ENCODE assay signal across 8 cellular contexts in genomic region chr10:116742367-116743265, GRCh38. TPM values are rescaled to one million over a fixed set of nuclear protein-coding genes. Genes with fewer than 3 reads are reported as not detected.
DNase-seq lines count a peak whose midpoint lies in the region; ATAC-seq and TF ChIP-seq lines count a peak whose summit lies in the region.

TSS of gene HSPA12A (minus strand) at chr10:116742566. CDS start at chr10:116742469, 97 bp downstream.

- H3K4me2 ChIP-seq in osteoblast (ENCODE audit: insufficient read depth, low read length) = peak within 1 kb of the TSS; percentile 84

- TF ChIP-seq POLR2A in adrenal gland (IDR thresholded peaks at IDR 0.05) (peak; percentile 81 to 90), heart left ventricle (IDR thresholded peaks at IDR 0.05) (peak; percentile 66 to 92)

- peak within 1 kb of the TSS; percentile 72 for H3K4me3 ChIP-seq in RWPE2 (ENCODE audit: severe bottlenecking)
- peak within 1 kb of the TSS in 3 of 4 donors; percentile 66 to 94 (median 70) for H3K4me3 ChIP-seq in adrenal gland
- H3K4me3 ChIP-seq in heart left ventricle = peak within 1 kb of the TSS; percentile 65 to 93 (median 82)
- H3K4me3 ChIP-seq in osteoblast (ENCODE audit: insufficient read depth, low read length) = peak within 1 kb of the TSS; percentile 84

- H3K27me3 ChIP-seq in RWPE2 (ENCODE audit: insufficient read depth, poor library complexity, severe bottlenecking) (no peaks in the 10 kb centered on the region), adrenal gland (no peaks in the 10 kb centered on the region), heart left ventricle (peaks cover 0 to 49% (median 2%) of the 10 kb centered on the region in 9 donors), osteoblast (ENCODE audit: insufficient read depth, low read length) (no peaks in the 10 kb centered on the region)

- TF ChIP-seq CTCF in RWPE2 (IDR thresholded peaks at IDR 0.05; ENCODE audit: poor library complexity, severe bottlenecking) (no peak), adrenal gland (IDR thresholded peaks at IDR 0.05) (peak in 2 of 6 experiments; percentile 3 to 28), heart left ventricle (IDR thresholded peaks at IDR 0.05) (peak in 1 of 12 donors; percentile 4), osteoblast (IDR thresholded peaks at IDR 0.05; ENCODE audit: extremely low read depth, low read depth, low read length) (no peak)

- H3K4me1 ChIP-seq in RWPE2 (ENCODE audit: insufficient read depth, poor library complexity, severe bottlenecking) (peaks cover 2% of the 10 kb centered on the region), adrenal gland (replicated peaks in 1 of 2) (peaks cover 17 to 26% of the 10 kb centered on the region in 2 donors), heart left ventricle (peaks cover 0 to 24% (median 11%) of the 10 kb centered on the region in 12 donors), osteoblast (ENCODE audit: insufficient read depth, low read length) (peaks cover 6% of the 10 kb centered on the region)

- intact Hi-C loops in adrenal gland (cut with DNase I) = no loop called here
- intact Hi-C loops in heart left ventricle (cut with DNase I) = loop anchor here in 7 of 10 donors (2.0 to 5.0 kb wide), 5 partner anchors 45 to 60 kb away; no protein-coding TSS in a partner anchor

- peaks cover 18% of the 10 kb centered on the region for H4K20me1 ChIP-seq in osteoblast (ENCODE audit: insufficient read depth, low read length)

- ATAC-seq in GM19324 (IDR thresholded peaks at IDR 0.05; ENCODE audit: low FRiP score, unreplicated experiment) (peak; percentile 94), HG03354 (IDR thresholded peaks at IDR 0.05; ENCODE audit: poor library complexity, severe bottlenecking, unreplicated experiment) (peak; percentile 94), RWPE2 (ENCODE audit: low read depth) (peak; percentile 85), heart left ventricle (peak; percentile 87 to 96 (median 92))

- peak within 1 kb of the TSS; percentile 80 for H2AFZ ChIP-seq in osteoblast (ENCODE audit: low read length)

- 0% methylated on average over 5 to 114 of the region's 114 CpGs for WGBS in adrenal gland, 4 donors
- 0 to 1% (median 0%) methylated on average over 48 to 114 of the region's 114 CpGs for WGBS in heart left ventricle, 4 donors

- H3K36me3 ChIP-seq in RWPE2 (ENCODE audit: low read depth) = no peaks in the 10 kb centered on the region
- H3K36me3 ChIP-seq in adrenal gland (replicated peaks in 1 of 2) = no peaks in the 10 kb centered on the region
- no peaks in the 10 kb centered on the region for H3K36me3 ChIP-seq in heart left ventricle
- peaks cover 5% of the 10 kb centered on the region for H3K36me3 ChIP-seq in osteoblast (ENCODE audit: insufficient read depth, low read length)

- H3K9me3 ChIP-seq in RWPE2 (ENCODE audit: severe bottlenecking) (no peaks in the 10 kb centered on the region), adrenal gland (replicated peaks in 1 of 3) (no peaks in the 10 kb centered on the region), heart left ventricle (no peaks in the 10 kb centered on the region), osteoblast (ENCODE audit: low read depth, low read length) (no peaks in the 10 kb centered on the region)

- peak; percentile 77 for DNase-seq in CD1c-positive myeloid dendritic cell (ENCODE audit: extremely low spot score)
- DNase-seq in RWPE2 (ENCODE audit: low spot score) = peak; percentile 82
- DNase-seq in adrenal gland = peak; percentile 80 to 90 (median 82)
- DNase-seq in heart left ventricle = peak; percentile 82 to 86 (median 84)
- DNase-seq in osteoblast (ENCODE audit: insufficient read length, low spot score, missing footprints) = peak; percentile 100
- DNase-seq in ureter (ENCODE audit: low spot score) = peak; percentile 65

- peaks cover 41% of the 10 kb centered on the region for H3K79me2 ChIP-seq in osteoblast (ENCODE audit: insufficient read depth, low read length)

- peak within 1 kb of the TSS; percentile 51 for H3K27ac ChIP-seq in RWPE2 (ENCODE audit: poor library complexity, severe bottlenecking)
- H3K27ac ChIP-seq in adrenal gland = peak within 1 kb of the TSS; percentile 89 to 99 (median 97)
- H3K27ac ChIP-seq in heart left ventricle = peak within 1 kb of the TSS; percentile 85 to 97 (median 93)
- H3K27ac ChIP-seq in osteoblast (ENCODE audit: low read depth, low read length) = peak within 1 kb of the TSS; percentile 60

RNA-seq across cellular contexts. Expression of gene HSPA12A, which starts in this region (rescaled TPM):
- total RNA-seq in adrenal gland (10 to 100 TPM; 28.9 to 61.3 (median 49.6) TPM), heart left ventricle (10 to 100 TPM; 11.0 to 17.0 (median 13.8) TPM), osteoblast (10.0 and 10.9 TPM in 2 replicates), ureter (15.7 TPM)
- polyA plus RNA-seq in adrenal gland (10 to 100 TPM; 20.1 to 35.7 (median 21.8) TPM), heart left ventricle (1 to 10 TPM; 4.7 to 9.0 TPM)

Comparison
In these comparisons a context has a peak if more than half of its experiments do, and no peak if none do; other contexts are left out.
1. Peak in every context shown above with its lines: DNase-seq, ATAC-seq, H3K4me3 ChIP-seq and H3K27ac ChIP-seq.
2. intact Hi-C loops: an anchor here in heart left ventricle (2.0 to 5.0 kb wide); none called in adrenal gland.